In genomic region chr12:95815635-95816212, GRCh38 we compare ENCODE assay signal across 9 cellular contexts. TPM values are rescaled to one million over a fixed set of nuclear protein-coding genes. Genes with fewer than 3 reads are reported as not detected.
DNase-seq lines count a peak whose midpoint lies in the region; ATAC-seq, FAIRE-seq and TF ChIP-seq lines count a peak whose summit lies in the region.
"Had no signal": no experiment of that assay in that cellular context is flagged by ENCODE, and none has a peak within 500 bp of the region (broad histone marks: within the 10 kb centered on the region; RNA-seq: fewer than 3 reads in every experiment).

No MANE protein-coding gene starts in this region.

- H3K9ac ChIP-seq in astrocyte (ENCODE audit: low read length), result no peak overlapping the region

- TF ChIP-seq CTCF in GM12872 (IDR thresholded peaks at IDR 0.05; ENCODE audit: insufficient read depth, low read depth, low read length) (peak; percentile 56; the same call in 2 of the 3 replicates), astrocyte (IDR thresholded peaks at IDR 0.05; ENCODE audit: insufficient read depth, low read depth, low read length) (peak; percentile 82), suprapubic skin (IDR thresholded peaks at IDR 0.05) (peak in 1 of 2 donors; percentile 64)

- no peaks in the 10 kb centered on the region for H3K4me1 Mint-ChIP-seq in astrocyte (ENCODE audit: low read depth, unreplicated experiment)
- H3K4me1 Mint-ChIP-seq: memory B cell had no signal

- H3K27me3 ChIP-seq in astrocyte (ENCODE audit: insufficient read depth, low read length), result no peaks in the 10 kb centered on the region
- H3K27me3 ChIP-seq in suprapubic skin, result no peaks in the 10 kb centered on the region

- FAIRE-seq in astrocyte (lab: Jason Lieb, UNC), result peak; percentile 93

- TF ChIP-seq POLR2A in suprapubic skin (IDR thresholded peaks at IDR 0.05), result no peak

- peak; percentile 3 for DNase-seq in NCI-H1694 (lab: John Stamatoyannopoulos, UW)
- DNase-seq in astrocyte (ENCODE audit: low read depth), result peak; percentile 21
- peak; percentile 45 for DNase-seq in kidney glomerular epithelial cell (lab: John Stamatoyannopoulos, UW)
- no peak for DNase-seq in activated naive CD4-positive, alpha-beta T cell treated with Interleukin-2 at 50 U/mL for 16 hours
- no peak for DNase-seq in suprapubic skin (ENCODE audit: low spot score in 2 of 2)
- no peak for DNase-seq in retina

- no peak overlapping the region for H3K4me3 ChIP-seq in astrocyte (ENCODE audit: insufficient read depth, low read depth, low read length)
- no peak overlapping the region for H3K4me3 ChIP-seq in suprapubic skin

- no peak overlapping the region for H3K4me2 ChIP-seq in astrocyte (ENCODE audit: low read length)

- H2AFZ ChIP-seq in astrocyte (ENCODE audit: low read depth, low read length), result no peak overlapping the region

- H3K36me3 Mint-ChIP-seq in astrocyte (ENCODE audit: low read depth, unreplicated experiment), result no peaks in the 10 kb centered on the region
- H3K36me3 Mint-ChIP-seq: memory B cell had no signal

- H3K4me3 Mint-ChIP-seq in astrocyte (ENCODE audit: unreplicated experiment), result no peak overlapping the region
- H3K4me3 Mint-ChIP-seq: memory B cell had no signal

- 49% methylated on average over 5 of the region's 5 CpGs for WGBS in suprapubic skin

- H4K20me1 ChIP-seq in astrocyte (ENCODE audit: insufficient read depth, low read length), result no peaks in the 10 kb centered on the region

- H3K36me3 ChIP-seq in astrocyte (ENCODE audit: insufficient read depth, low read length), result no peaks in the 10 kb centered on the region
- H3K36me3 ChIP-seq in suprapubic skin, result no peaks in the 10 kb centered on the region

- no peaks in the 10 kb centered on the region for H3K27me3 Mint-ChIP-seq in astrocyte (ENCODE audit: low read depth, unreplicated experiment)

- H3K9me3 Mint-ChIP-seq in astrocyte (ENCODE audit: unreplicated experiment), result no peaks in the 10 kb centered on the region
- H3K9me3 Mint-ChIP-seq: memory B cell had no signal

- no peaks in the 10 kb centered on the region for H3K9me3 ChIP-seq in astrocyte (ENCODE audit: insufficient read depth, low read depth, low read length)
- H3K9me3 ChIP-seq in suprapubic skin, result no peaks in the 10 kb centered on the region

- TF ChIP-seq EP300 in suprapubic skin (IDR thresholded peaks at IDR 0.05), result no peak

- H3K4me1 ChIP-seq in astrocyte (ENCODE audit: insufficient read depth, low read length), result no peaks in the 10 kb centered on the region
- H3K4me1 ChIP-seq in suprapubic skin, result no peaks in the 10 kb centered on the region

- no peak overlapping the region for H3K27ac Mint-ChIP-seq in astrocyte (ENCODE audit: unreplicated experiment)
- H3K27ac Mint-ChIP-seq: memory B cell had no signal

- H3K27ac ChIP-seq in astrocyte (ENCODE audit: low read depth, low read length) (no peak overlapping the region), suprapubic skin (no peak overlapping the region)

- no peaks in the 10 kb centered on the region for H3K79me2 ChIP-seq in astrocyte (ENCODE audit: insufficient read depth, low read length)

- ATAC-seq in GM21723 (IDR thresholded peaks at IDR 0.05; ENCODE audit: unreplicated experiment), result no peak

RNA-seq across cellular contexts. Expression of gene NTN4, which starts 25.2 kb away (rescaled TPM):
- total RNA-seq in astrocyte (22.6 and 28.9 TPM in 2 replicates), suprapubic skin (10 to 100 TPM in 3 of 4 donors, 1 to 10 TPM in 1; 7.2 to 18.7 (median 13.0) TPM)

RNA-seq across cellular contexts. Expression of gene SNRPF, which starts 43.0 kb away (rescaled TPM):
- total RNA-seq in astrocyte (23.1 and 24.9 TPM in 2 replicates), suprapubic skin (10 to 100 TPM in 1 of 4 donors, 1 to 10 TPM in 3; 3.7 to 10.1 (median 7.6) TPM)

Comparison
In these comparisons a context has a peak if more than half of its experiments do, and no peak if none do; other contexts are left out.
1. DNase-seq: peak in NCI-H1694 (single experiment), astrocyte (single experiment) and kidney glomerular epithelial cell (single experiment); none in activated naive CD4-positive, alpha-beta T cell treated with Interleukin-2 at 50 U/mL for 16 hours (single experiment), suprapubic skin (0 of 2) and retina (single experiment).